In genomic region chr6:150142657-150143501, GRCh38 we compare ENCODE assay signal across 9 cellular contexts. TPM values are rescaled to one million over a fixed set of nuclear protein-coding genes. Genes with fewer than 3 reads are reported as not detected.
DNase-seq lines count a peak whose midpoint lies in the region; ATAC-seq lines count a peak whose summit lies in the region.
"Had no signal": no experiment of that assay in that cellular context is flagged by ENCODE, and none has a peak within 500 bp of the region (broad histone marks: within the 10 kb centered on the region; RNA-seq: fewer than 3 reads in every experiment).

TSS of gene PPP1R14C (plus strand) at chr6:150143044. CDS start at chr6:150143193, 149 bp downstream.

- H3K9me3 Mint-ChIP-seq in activated naive CD8-positive, alpha-beta T cell treated with anti-CD3 and anti-CD28 coated beads, Interleukin-2, amount 10 ng/mL, durations not matched to agents 7 days and 5 days = no peaks in the 10 kb centered on the region

- no peak within 1 kb of the TSS for H3K27ac Mint-ChIP-seq in activated naive CD8-positive, alpha-beta T cell treated with anti-CD3 and anti-CD28 coated beads, Interleukin-2, amount 10 ng/mL, durations not matched to agents 7 days and 5 days

- peak within 1 kb of the TSS; percentile 51 for H3K4me3 Mint-ChIP-seq in activated naive CD8-positive, alpha-beta T cell treated with anti-CD3 and anti-CD28 coated beads, Interleukin-2, amount 10 ng/mL, durations not matched to agents 7 days and 5 days

- ATAC-seq in activated naive CD8-positive, alpha-beta T cell treated with anti-CD3 and anti-CD28 coated beads, Interleukin-2, amount 10 ng/mL, durations not matched to agents 7 days and 5 days (ENCODE audit: low read depth) = peak; percentile 83
- peak; percentile 83 to 85 for ATAC-seq in right cardiac atrium

- DNase-seq in G401 (ENCODE audit: low spot score) (peak; percentile 53), NCI-H1930 (lab: John Stamatoyannopoulos, UW) (peak; percentile 5 to 36), right cardiac atrium (peak; percentile 26 to 77 (median 74)), retina (peak; percentile 85), UCSD-AML1 (lab: John Stamatoyannopoulos, UW; ENCODE audit: unreplicated experiment) (no peak), CD1c-positive myeloid dendritic cell (ENCODE audit: extremely low spot score) (no peak), NOMO-1 treated with dmso at 0.1 percent for 144 hours (lab: John Stamatoyannopoulos, UW; ENCODE audit: unreplicated experiment) (no peak)
- DNase-seq in activated naive CD8-positive, alpha-beta T cell treated with anti-CD3 and anti-CD28 coated beads, Interleukin-2, amount 10 ng/mL, durations not matched to agents 7 days and 5 days = peak; percentile 54

- H3K4me1 Mint-ChIP-seq in activated naive CD8-positive, alpha-beta T cell treated with anti-CD3 and anti-CD28 coated beads, Interleukin-2, amount 10 ng/mL, durations not matched to agents 7 days and 5 days = peaks cover 5% of the 10 kb centered on the region

- H3K27me3 Mint-ChIP-seq in activated naive CD8-positive, alpha-beta T cell treated with anti-CD3 and anti-CD28 coated beads, Interleukin-2, amount 10 ng/mL, durations not matched to agents 7 days and 5 days = peaks cover 68% of the 10 kb centered on the region

- H3K4me1 ChIP-seq in right cardiac atrium (ENCODE audit: control insufficient read depth, insufficient read depth, low read length) = no peaks in the 10 kb centered on the region

- peak within 1 kb of the TSS; percentile 80 for H3K4me3 ChIP-seq in right cardiac atrium (ENCODE audit: low read length)

- under 1% methylated on average over 103 of the region's 103 CpGs for WGBS in right cardiac atrium

- H3K36me3 Mint-ChIP-seq in activated naive CD8-positive, alpha-beta T cell treated with anti-CD3 and anti-CD28 coated beads, Interleukin-2, amount 10 ng/mL, durations not matched to agents 7 days and 5 days = no peaks in the 10 kb centered on the region

- H3K27ac ChIP-seq in right cardiac atrium (ENCODE audit: low read length) = peak within 1 kb of the TSS; percentile 68

- no peaks in the 10 kb centered on the region for H3K27me3 ChIP-seq in right cardiac atrium (ENCODE audit: control insufficient read depth, insufficient read depth)

- intact Hi-C loops in right cardiac atrium (cut with DNase I) = no loop called here

- POLR2A ChIA-PET in activated naive CD8-positive, alpha-beta T cell treated with anti-CD3 and anti-CD28 coated beads, Interleukin-2, amount 10 ng/mL, durations not matched to agents 7 days and 5 days (lab: Charles Lee) = no interaction called here

- in situ Hi-C loops in G401 (cut with HindIII; ENCODE audit: low sequenced_read_pairs) = no loop called here

- H3K9me3 ChIP-seq in right cardiac atrium (ENCODE audit: control insufficient read depth, low read length) = no peaks in the 10 kb centered on the region

RNA-seq across cellular contexts. Expression of gene PPP1R14C, which starts in this region (rescaled TPM):
- total RNA-seq in G401 (2014; rRNA removed; shearing (Covaris generic)) = not detected in 2 replicates
- not detected for total RNA-seq in activated naive CD8-positive, alpha-beta T cell treated with anti-CD3 and anti-CD28 coated beads, Interleukin-2, amount 10 ng/mL, durations not matched to agents 7 days and 5 days
- total RNA-seq in right cardiac atrium = 100 to 1,000 TPM in 3 of 4 donors, 10 to 100 TPM in 1; 90.7 to 170 (median 103) TPM
- polyA plus RNA-seq in right cardiac atrium = 92.8 TPM
- total RNA-seq: T-helper 1 cell treated with Interleukin-12 subunit alpha and Interleukin-12 subunit beta and Interleukin-4 antibody, amounts not matched to agents 30 ng/mL and 1 ng/mL, for 36 hours had no signal

Comparison
In these comparisons a context has a peak if more than half of its experiments do, and no peak if none do; other contexts are left out.
1. RNA of gene PPP1R14C (total RNA-seq): 90.7 to 170 TPM in right cardiac atrium; not detected in G401 and not detected in activated naive CD8-positive, alpha-beta T cell treated with anti-CD3 and anti-CD28 coated beads, Interleukin-2, amount 10 ng/mL, durations not matched to agents 7 days and 5 days; every median in the first group is over 10 times any median in the second.
2. Peak in DNase-seq in G401; RNA of the gene not detected or under 1 TPM.
3. Peak in DNase-seq and ATAC-seq in activated naive CD8-positive, alpha-beta T cell treated with anti-CD3 and anti-CD28 coated beads, Interleukin-2, amount 10 ng/mL, durations not matched to agents 7 days and 5 days; RNA of the gene not detected or under 1 TPM.
4. DNase-seq: peak in NCI-H1930 (2 of 2), right cardiac atrium (3 of 3) and retina (single experiment); none in UCSD-AML1 (single experiment), CD1c-positive myeloid dendritic cell (single experiment) and NOMO-1 treated with dmso at 0.1 percent for 144 hours (single experiment).